Comparison of ENCODE assay signal across 9 cellular contexts in genomic region chr16:8866884-8867482, GRCh38. TPM values are rescaled to one million over a fixed set of nuclear protein-coding genes. Genes with fewer than 3 reads are reported as not detected.
A peak's percentile ranks its signal among the peaks of the same experiment; 100 is the strongest.
DNase-seq lines count a peak whose midpoint lies in the region; ATAC-seq, FAIRE-seq and TF ChIP-seq lines count a peak whose summit lies in the region.
"Had no signal": no experiment of that assay in that cellular context is flagged by ENCODE, and none has a peak within 500 bp of the region (broad histone marks: within the 10 kb centered on the region; RNA-seq: fewer than 3 reads in every experiment).

No MANE protein-coding gene starts in this region.

- no peaks in the 10 kb centered on the region for H3K9me3 Mint-ChIP-seq in activated naive CD4-positive, alpha-beta T cell treated with anti-CD3 and anti-CD28 coated beads, Interleukin-2, amount 10 ng/mL, durations not matched to agents 7 days and 5 days

- no peak overlapping the region for H2AFZ ChIP-seq in GM12878 (ENCODE audit: control insufficient read depth, low read depth, low read length)

- H3K4me3 Mint-ChIP-seq in activated naive CD4-positive, alpha-beta T cell treated with anti-CD3 and anti-CD28 coated beads, Interleukin-2, amount 10 ng/mL, durations not matched to agents 7 days and 5 days, result peak overlapping the region; percentile 96

- TF ChIP-seq CTCF in GM12878 (IDR thresholded peaks at IDR 0.05 in 2 of 3, conservative IDR thresholded peaks at IDR 0.05 in 1 of 3; ENCODE audit: control insufficient read depth in 2 of 3, extremely low read depth in 1 of 3, insufficient read depth in 1 of 3, low read depth in 3 of 3, low read length in 3 of 3) (no peak), upper lobe of right lung (IDR thresholded peaks at IDR 0.05) (no peak)

- POLR2A ChIA-PET in GM12878 (lab: Charles Lee), result interaction anchor here (0.7 to 1.3 kb wide), 2 partner anchors 11 to 70 kb away, joined by 4 to 5 read pairs; partner anchors contain the start of gene TMEM186

- H3K27ac ChIP-seq in GM12878 (ENCODE audit: control insufficient read depth, insufficient read depth) (peak overlapping the region; percentile 90), upper lobe of right lung (peak overlapping the region; percentile 89)

- H3K4me3 ChIP-seq in GM12878 (peak overlapping the region; percentile 95), upper lobe of right lung (peak overlapping the region; percentile 90)

- H3K27ac Mint-ChIP-seq in activated naive CD4-positive, alpha-beta T cell treated with anti-CD3 and anti-CD28 coated beads, Interleukin-2, amount 10 ng/mL, durations not matched to agents 7 days and 5 days, result peak overlapping the region; percentile 97

- WGBS in GM12878 (ENCODE audit: insufficient coverage, insufficient replicate concordance, low lambda C conversion rate, missing lambda C conversion rate), result 30% methylated on average over 29 of the region's 32 CpGs

- no TSS peak for BruUV-seq in GM12878 (replicated peaks; lab: Mats Ljungman, UMichigan)

- H3K79me2 ChIP-seq in GM12878 (ENCODE audit: control insufficient read depth, insufficient read depth, low read length), result peaks cover 62% of the 10 kb centered on the region

- no peak for FAIRE-seq in GM12878 (lab: Jason Lieb, UNC)

- in situ Hi-C loops in GM12878 (cut with MboI), result no loop called here

- H3K27me3 ChIP-seq in GM12878 (replicated peaks in 1 of 2; ENCODE audit: control insufficient read depth in 2 of 2, insufficient read depth in 2 of 2, low read length in 1 of 2) (no peaks in the 10 kb centered on the region), upper lobe of right lung (no peaks in the 10 kb centered on the region)

- H3K9me3 ChIP-seq in GM12878 (replicated peaks; ENCODE audit: control insufficient read depth, insufficient read depth, low read length), result no peaks in the 10 kb centered on the region; the same call in 2 of the 3 replicates
- H3K9me3 ChIP-seq in upper lobe of right lung, result no peaks in the 10 kb centered on the region

- no peak for TF ChIP-seq RAD21 in GM12878 (IDR thresholded peaks at IDR 0.05; ENCODE audit: insufficient read depth, low read depth, low read length)

- SMC1A ChIA-PET in GM12878 (lab: Charles Lee; ENCODE audit: uncharacterized antibody, unreplicated experiment), result no interaction called here

- intact Hi-C loops in GM12878 (cut with micrococcal nuclease; ENCODE audit: unreplicated experiment), result no loop called here
- intact Hi-C loops in upper lobe of right lung (cut with DNase I), result loop anchor here (10.0 kb wide), 1 partner anchor 62 kb away; no protein-coding TSS in a partner anchor

- no peak for DNase-seq in activated naive CD4-positive, alpha-beta T cell treated with anti-CD3 and anti-CD28 coated beads, Interleukin-2, amount 10 ng/mL, durations not matched to agents 7 days and 5 days
- no peak for DNase-seq in activated naive CD4-positive, alpha-beta T cell treated with Interleukin-2 at 50 U/mL for 16 hours
- DNase-seq in GM12878 (ENCODE audit: low read depth, low spot score), result no peak
- DNase-seq in lung microvascular endothelial cell (ENCODE audit: low read depth in 2 of 2), result peak; percentile 34 to 51
- DNase-seq in upper lobe of right lung, result no peak
- DNase-seq in NCI-H526 treated with DMSO at 0.1 percent for 48 hours (lab: John Stamatoyannopoulos, UW), result no peak

- peaks cover 27% of the 10 kb centered on the region for H3K36me3 Mint-ChIP-seq in activated naive CD4-positive, alpha-beta T cell treated with anti-CD3 and anti-CD28 coated beads, Interleukin-2, amount 10 ng/mL, durations not matched to agents 7 days and 5 days

- H3K4me1 ChIP-seq in GM12878 (ENCODE audit: control insufficient read depth, insufficient read depth, low read length) (peaks cover 31% of the 10 kb centered on the region), upper lobe of right lung (peaks cover 44% of the 10 kb centered on the region)

- peaks cover 60% of the 10 kb centered on the region for H3K4me1 Mint-ChIP-seq in activated naive CD4-positive, alpha-beta T cell treated with anti-CD3 and anti-CD28 coated beads, Interleukin-2, amount 10 ng/mL, durations not matched to agents 7 days and 5 days

- peak; percentile 48; the same call in 1 of the 2 replicates for TF ChIP-seq POLR2A in GM12878 (IDR thresholded peaks at IDR 0.05; ENCODE audit: low read depth, low read length)

- peak overlapping the region; percentile 95 for H3K9ac ChIP-seq in GM12878 (ENCODE audit: control insufficient read depth, insufficient read depth, low read length)

- CTCF ChIA-PET in activated naive CD4-positive, alpha-beta T cell treated with anti-CD3 and anti-CD28 coated beads, Interleukin-2, amount 10 ng/mL, durations not matched to agents 7 days and 5 days (lab: Charles Lee), result interaction anchor here (1.1 to 3.1 kb wide), 2 partner anchors 12 to 14 kb away, joined by 4 to 20 read pairs; no protein-coding TSS in a partner anchor
- CTCF ChIA-PET in GM12878 (lab: Yijun Ruan, JAX), result interaction anchor here (3.1 kb wide), 1 partner anchor 13 kb away, joined by 30 read pairs; no protein-coding TSS in a partner anchor

- peaks cover 3% of the 10 kb centered on the region; the same call in 1 of the 2 replicates for H4K20me1 ChIP-seq in GM12878 (ENCODE audit: control insufficient read depth, insufficient read depth)

- H3K36me3 ChIP-seq in GM12878 (ENCODE audit: control insufficient read depth in 2 of 2, insufficient read depth in 2 of 2, low read length in 1 of 2) (peaks cover 3 to 13% of the 10 kb centered on the region in 2 experiments; a peak in 2 of 4 replicates), upper lobe of right lung (no peaks in the 10 kb centered on the region)

- RAD21 ChIA-PET in GM12878 (lab: Charles Lee; ENCODE audit: unreplicated experiment), result interaction anchor here (0.5 to 3.1 kb wide), 2 partner anchors 25 to 1957 kb away, joined by 3 to 26 read pairs; no protein-coding TSS in a partner anchor

- ATAC-seq in GM12878, result no peak
- ATAC-seq in upper lobe of right lung, result no peak
- no peak for ATAC-seq in GM18520 (IDR thresholded peaks at IDR 0.05; ENCODE audit: unreplicated experiment)
- no peak for ATAC-seq in HG02970 (IDR thresholded peaks at IDR 0.05; ENCODE audit: low FRiP score, unreplicated experiment)

- no peak for TF ChIP-seq EP300 in GM12878 (IDR thresholded peaks at IDR 0.05; ENCODE audit: borderline replicate concordance in 1 of 2, control insufficient read depth in 1 of 2, low read depth in 2 of 2, low read length in 2 of 2)

- peak overlapping the region; percentile 94 for H3K4me2 ChIP-seq in GM12878 (ENCODE audit: control insufficient read depth, insufficient read depth)

- no peaks in the 10 kb centered on the region for H3K27me3 Mint-ChIP-seq in activated naive CD4-positive, alpha-beta T cell treated with anti-CD3 and anti-CD28 coated beads, Interleukin-2, amount 10 ng/mL, durations not matched to agents 7 days and 5 days

TF ChIP-seq in GM12878, 131 proteins besides CTCF, POLR2A, EP300 and RAD21:
- TF ChIP-seq SMAD5 (IDR thresholded peaks at IDR 0.05; ENCODE audit: low read depth), result no peak
- TF ChIP-seq RB1 (IDR thresholded peaks at IDR 0.05; ENCODE audit: borderline replicate concordance), result 0 out of 2 replicates have a peak, but pooled peaks have one; percentile 19
TF ChIP-seq in GM12878: peak in this region for 1.

RNA-seq across cellular contexts. Expression of gene CARHSP1, which starts 1.8 kb away (rescaled TPM):
- total RNA-seq in GM12878 (2013; cell fraction: nucleolus; rRNA removed), result 27.6 and 29.2 TPM in 2 replicates
- total RNA-seq in GM12878 (2014; rRNA removed) (92.3 and 109 TPM in 2 replicates), GM12878 (2014; rRNA removed; fragmentation: Illumina TruSeq; extraction: Trizol) (40.5 and 45.0 TPM in 2 replicates), GM12878 (2021) (61.3 and 68.6 TPM in 2 replicates), lung microvascular endothelial cell (141 and 222 TPM in 2 replicates), upper lobe of right lung (103 TPM)
- polyA plus RNA-seq in GM12878 (2011; ENCODE audit: low read depth), result 45.4 TPM
- polyA plus RNA-seq in GM12878 (2011; rRNA removed) (39.2 and 65.3 TPM in 2 replicates), GM12878 (2014; fragmentation: Illumina TruSeq; extraction: Trizol) (24.7 and 34.1 TPM in 2 replicates), GM12878 (2014; fragmentation: Nextera tagmentation; extraction: Ambion mirVana) (1 to 10 TPM; 5.5 to 8.4 TPM), GM12878 (2014; rRNA removed) (104 and 112 TPM in 2 replicates), GM12878 (2016; fragmentation: Nextera tagmentation; extraction: Ambion mirVana) (10 to 100 TPM; 83.2 to 86.2 TPM)
- 94.4 and 162 TPM in 2 replicates for polyA plus RNA-seq in GM12878 (2011; cell fraction: cytosol; rRNA removed)
- 80.8 and 81.4 TPM in 2 replicates for polyA plus RNA-seq in GM12878 (2011; cell fraction: nucleus; rRNA removed)
- 61.2 and 68.1 TPM in 2 replicates for polyA plus RNA-seq in GM12878 (2012)
- polyA minus RNA-seq in GM12878 (2011; rRNA and poly(A)+ RNA removed), result 81.6 and 120 TPM in 2 replicates
- polyA minus RNA-seq in GM12878 (2011; cell fraction: cytosol; rRNA and poly(A)+ RNA removed), result 39.4 and 40.0 TPM in 2 replicates
- 15.8 and 26.4 TPM in 2 replicates for polyA minus RNA-seq in GM12878 (2011; cell fraction: nucleus; rRNA and poly(A)+ RNA removed)

RNA-seq across cellular contexts. Expression of gene LITAFD, which starts 15.2 kb away (rescaled TPM):
- total RNA-seq in GM12878 (2013; cell fraction: nucleolus; rRNA removed), result not detected in 2 replicates
- total RNA-seq in GM12878 (2014; rRNA removed), result not detected in 2 replicates
- not detected in 2 replicates for total RNA-seq in GM12878 (2014; rRNA removed; fragmentation: Illumina TruSeq; extraction: Trizol)
- not detected in 2 replicates for total RNA-seq in GM12878 (2021)
- not detected for polyA plus RNA-seq in GM12878 (2011; ENCODE audit: low read depth)
- not detected in 2 replicates for polyA plus RNA-seq in GM12878 (2011; rRNA removed)
- polyA plus RNA-seq in GM12878 (2011; cell fraction: cytosol; rRNA removed), result not detected in 2 replicates
- not detected in 2 replicates for polyA plus RNA-seq in GM12878 (2011; cell fraction: nucleus; rRNA removed)
- polyA plus RNA-seq in GM12878 (2012), result not detected in 2 replicates
- not detected in 2 replicates for polyA plus RNA-seq in GM12878 (2014; fragmentation: Illumina TruSeq; extraction: Trizol)
- polyA plus RNA-seq in GM12878 (2014; fragmentation: Nextera tagmentation; extraction: Ambion mirVana), result not detected
- not detected in 2 replicates for polyA plus RNA-seq in GM12878 (2014; rRNA removed)
- polyA plus RNA-seq in GM12878 (2016; fragmentation: Nextera tagmentation; extraction: Ambion mirVana), result not detected
- not detected in 2 replicates for polyA minus RNA-seq in GM12878 (2011; rRNA and poly(A)+ RNA removed)
- polyA minus RNA-seq in GM12878 (2011; cell fraction: cytosol; rRNA and poly(A)+ RNA removed), result not detected in 2 replicates
- not detected in 2 replicates for polyA minus RNA-seq in GM12878 (2011; cell fraction: nucleus; rRNA and poly(A)+ RNA removed)
- total RNA-seq in lung microvascular endothelial cell, result not detected in 2 replicates
- not detected for total RNA-seq in upper lobe of right lung
- total RNA-seq: activated CD8-positive, alpha-beta memory T cell treated with anti-CD3 and anti-CD28 coated beads for 36 hours had no signal

Comparison
In these comparisons a context has a peak if more than half of its experiments do, and no peak if none do; other contexts are left out.
1. DNase-seq: peak in lung microvascular endothelial cell (2 of 2); none in activated naive CD4-positive, alpha-beta T cell treated with anti-CD3 and anti-CD28 coated beads, Interleukin-2, amount 10 ng/mL, durations not matched to agents 7 days and 5 days (single experiment), activated naive CD4-positive, alpha-beta T cell treated with Interleukin-2 at 50 U/mL for 16 hours (single experiment), GM12878 (single experiment), upper lobe of right lung (single experiment) and NCI-H526 treated with DMSO at 0.1 percent for 48 hours (single experiment).